Comparison of ENCODE assay signal across 8 cellular contexts in genomic region chr2:127105656-127106456, GRCh38. TPM values are rescaled to one million over a fixed set of nuclear protein-coding genes. Genes with fewer than 3 reads are reported as not detected.
A peak's percentile ranks its signal among the peaks of the same experiment; 100 is the strongest.
DNase-seq lines count a peak whose midpoint lies in the region; ATAC-seq and TF ChIP-seq lines count a peak whose summit lies in the region.

No MANE protein-coding gene starts in this region.

- no peaks in the 10 kb centered on the region for H3K36me3 ChIP-seq in CD4-positive, CD25-positive, alpha-beta regulatory T cell (ENCODE audit: control insufficient read depth, insufficient read depth, low read length)
- H3K36me3 ChIP-seq in HUES64 (ENCODE audit: insufficient read depth, low read length) (no peaks in the 10 kb centered on the region), adrenal gland (replicated peaks in 1 of 2) (no peaks in the 10 kb centered on the region), right atrium auricular region (no peaks in the 10 kb centered on the region), rectal smooth muscle tissue (ENCODE audit: control insufficient read depth, insufficient read depth, low read length) (no peaks in the 10 kb centered on the region)

- peak overlapping the region; percentile 21 to 82 (median 68) for H3K4me3 Mint-ChIP-seq in CD4-positive, CD25-positive, alpha-beta regulatory T cell

- TF ChIP-seq POLR2A in adrenal gland (IDR thresholded peaks at IDR 0.05), result peak in 1 of 2 donors; percentile 40

- peaks cover 20% of the 10 kb centered on the region for H3K4me1 ChIP-seq in CD4-positive, CD25-positive, alpha-beta regulatory T cell (ENCODE audit: control insufficient read depth, insufficient read depth, low read length, poor library complexity, severe bottlenecking)
- peaks cover 7% of the 10 kb centered on the region; the same call in 1 of the 2 replicates for H3K4me1 ChIP-seq in HUES64 (ENCODE audit: insufficient read depth, low read length)
- peaks cover 29 to 50% of the 10 kb centered on the region in 2 donors for H3K4me1 ChIP-seq in adrenal gland (replicated peaks in 1 of 2)
- peaks cover 0 to 27% of the 10 kb centered on the region in 2 donors for H3K4me1 ChIP-seq in right atrium auricular region
- no peaks in the 10 kb centered on the region for H3K4me1 ChIP-seq in rectal smooth muscle tissue (ENCODE audit: control insufficient read depth, insufficient read depth, low read length)

- no peaks in the 10 kb centered on the region for H3K9me3 ChIP-seq in CD4-positive, CD25-positive, alpha-beta regulatory T cell (ENCODE audit: control insufficient read depth in 2 of 2, low read length in 2 of 2)
- H3K9me3 ChIP-seq in HUES64 (ENCODE audit: insufficient read depth, low read depth, low read length) (no peaks in the 10 kb centered on the region), adrenal gland (replicated peaks in 1 of 3) (no peaks in the 10 kb centered on the region), right atrium auricular region (no peaks in the 10 kb centered on the region)

- no peaks in the 10 kb centered on the region for H3K9me3 Mint-ChIP-seq in CD4-positive, CD25-positive, alpha-beta regulatory T cell

- H3K4me1 Mint-ChIP-seq in CD4-positive, CD25-positive, alpha-beta regulatory T cell, result peaks cover 0 to 7% (median 5%) of the 10 kb centered on the region in 4 donors

- peaks cover 5% of the 10 kb centered on the region for H3K27me3 ChIP-seq in CD4-positive, CD25-positive, alpha-beta regulatory T cell (ENCODE audit: control insufficient read depth, insufficient read depth, low read length)
- H3K27me3 ChIP-seq in HUES64 (ENCODE audit: insufficient read depth, low read length) (peaks cover 19% of the 10 kb centered on the region), adrenal gland (no peaks in the 10 kb centered on the region), right atrium auricular region (no peaks in the 10 kb centered on the region), rectal smooth muscle tissue (ENCODE audit: control insufficient read depth, insufficient read depth, low read length) (no peaks in the 10 kb centered on the region)

- WGBS in HUES64, result under 1% methylated on average over 51 of the region's 51 CpGs
- 1 to 6% (median 1%) methylated on average over 15 to 51 of the region's 51 CpGs for WGBS in adrenal gland, 4 donors

- H3K4me3 ChIP-seq in CD4-positive, CD25-positive, alpha-beta regulatory T cell (ENCODE audit: low read depth, low read length), result no peak overlapping the region
- peak overlapping the region; percentile 84 for H3K4me3 ChIP-seq in HUES64 (ENCODE audit: low read length)
- H3K4me3 ChIP-seq in adrenal gland, result peak overlapping the region; percentile 78 to 95 (median 92)
- H3K4me3 ChIP-seq in right atrium auricular region, result peak overlapping the region; percentile 67 to 79
- peak overlapping the region; percentile 89 for H3K4me3 ChIP-seq in rectal smooth muscle tissue (ENCODE audit: low read length)

- no peaks in the 10 kb centered on the region for H3K36me3 Mint-ChIP-seq in CD4-positive, CD25-positive, alpha-beta regulatory T cell

- no peak for ATAC-seq in CD4-positive, CD25-positive, alpha-beta regulatory T cell (ENCODE audit: low read depth in 2 of 2)
- no peak for ATAC-seq in esophagus mucosa

- TF ChIP-seq CTCF in adrenal gland (IDR thresholded peaks at IDR 0.05) (no peak), right atrium auricular region (IDR thresholded peaks at IDR 0.05) (no peak)

- intact Hi-C loops in adrenal gland (cut with DNase I), result loop anchor here in 1 of 2 donors (5.0 kb wide), 1 partner anchor 39 kb away; no protein-coding TSS in a partner anchor

- H3K27ac ChIP-seq in CD4-positive, CD25-positive, alpha-beta regulatory T cell (ENCODE audit: insufficient read depth, low read length, poor library complexity, severe bottlenecking), result no peak overlapping the region
- peak overlapping the region; percentile 56; the same call in 1 of the 2 replicates for H3K27ac ChIP-seq in HUES64 (ENCODE audit: low read depth, low read length)
- H3K27ac ChIP-seq in adrenal gland, result peak overlapping the region; percentile 60 to 93 (median 89)
- H3K27ac ChIP-seq in right atrium auricular region, result peak overlapping the region; percentile 77 to 80
- H3K27ac ChIP-seq in rectal smooth muscle tissue (ENCODE audit: low read depth, low read length), result peak overlapping the region; percentile 72

- no peak overlapping the region for H3K27ac Mint-ChIP-seq in CD4-positive, CD25-positive, alpha-beta regulatory T cell

- H3K27me3 Mint-ChIP-seq in CD4-positive, CD25-positive, alpha-beta regulatory T cell, result peaks cover 42% of the 10 kb centered on the region

- H3K9ac ChIP-seq in HUES64 (ENCODE audit: low read depth, low read length) (peak overlapping the region; percentile 66), rectal smooth muscle tissue (ENCODE audit: low read length) (peak overlapping the region; percentile 46)

- DNase-seq in CD4-positive, CD25-positive, alpha-beta regulatory T cell, result no peak
- DNase-seq in adrenal gland (peak in 6 of 7 donors; percentile 39 to 76 (median 52)), right atrium auricular region (ENCODE audit: low spot score) (no peak), cerebellum (ENCODE audit: low spot score) (no peak), NCI-H2107 (lab: John Stamatoyannopoulos, UW) (no peak)

RNA-seq across cellular contexts. Expression of gene BIN1, which starts 1.1 kb away (rescaled TPM):
- 204 TPM for total RNA-seq in CD4-positive, CD25-positive, alpha-beta regulatory T cell
- 100 to 1,000 TPM; 131 to 228 (median 157) TPM for polyA plus RNA-seq in CD4-positive, CD25-positive, alpha-beta regulatory T cell
- polyA plus RNA-seq in HUES64 (2013, experiment 1 of 2), result 41.0 TPM
- 45.4 TPM for polyA plus RNA-seq in HUES64 (2013, experiment 2 of 2)
- total RNA-seq in adrenal gland, result 100 to 1,000 TPM in 7 of 8 donors, 10 to 100 TPM in 1; 84.0 to 207 (median 134) TPM
- 100 to 1,000 TPM in 1 of 3 donors, 10 to 100 TPM in 2; 80.3 to 113 (median 97.5) TPM for polyA plus RNA-seq in adrenal gland
- total RNA-seq in right atrium auricular region, result 10 to 100 TPM in 1 of 2 donors, 1 to 10 TPM in 1; 7.6 to 15.3 TPM
- 43.7 TPM for total RNA-seq in cerebellum
- total RNA-seq in esophagus mucosa, result 4.5 TPM

Comparison
In these comparisons a context has a peak if more than half of its experiments do, and no peak if none do; other contexts are left out.
1. DNase-seq: peak in adrenal gland (6 of 7); none in CD4-positive, CD25-positive, alpha-beta regulatory T cell (0 of 3), right atrium auricular region (single experiment), cerebellum (single experiment) and NCI-H2107 (single experiment).